In genomic region chr14:98233656-98234055, GRCh38 we compare ENCODE assay signal across 32 cellular contexts.
A peak's percentile ranks its signal among the peaks of the same experiment; 100 is the strongest.
DNase-seq lines count a peak whose midpoint lies in the region; ATAC-seq, FAIRE-seq and TF ChIP-seq lines count a peak whose summit lies in the region.
"Had no signal": no experiment of that assay in that cellular context is flagged by ENCODE, and none has a peak within 500 bp of the region (broad histone marks: within the 10 kb centered on the region; RNA-seq: fewer than 3 reads in every experiment).

No MANE protein-coding gene starts in this region.

- peak; percentile 90 for FAIRE-seq in keratinocyte (lab: Jason Lieb, UNC)
- FAIRE-seq: endometrium had no signal

- H3K27ac ChIP-seq in GM23338 (ENCODE audit: low read depth) = no peak overlapping the region
- peak overlapping the region; percentile 79 for H3K27ac ChIP-seq in mammary epithelial cell (ENCODE audit: insufficient read depth, low read depth, low read length)
- H3K27ac ChIP-seq in keratinocyte (ENCODE audit: control insufficient read depth, insufficient read depth, low read length) = peak overlapping the region; percentile 69
- H3K27ac ChIP-seq: body of pancreas, C4-2B, prostate gland, tibial artery, vagina had no signal

- H3K9me2 ChIP-seq in GM23338 (ENCODE audit: insufficient read depth) = no peaks in the 10 kb centered on the region

- 29% methylated on average over 6 of the region's 6 CpGs for WGBS in mammary epithelial cell (ENCODE audit: low coverage, missing lambda C conversion rate)

- H3F3A ChIP-seq in GM23338 (replicated peaks; ENCODE audit: low read depth) = no peaks in the 10 kb centered on the region

- no peak overlapping the region for H3K4me2 ChIP-seq in GM23338
- peak overlapping the region; percentile 28 for H3K4me2 ChIP-seq in mammary epithelial cell (ENCODE audit: insufficient read depth, low read depth, low read length)
- H3K4me2 ChIP-seq in keratinocyte (ENCODE audit: control insufficient read depth, extremely low read depth, insufficient read depth, low read depth, low read length) = peak overlapping the region; percentile 55

- H3K79me2 ChIP-seq in GM23338 (replicated peaks; ENCODE audit: insufficient read depth) (no peaks in the 10 kb centered on the region), mammary epithelial cell (ENCODE audit: insufficient read depth, low read length) (no peaks in the 10 kb centered on the region), keratinocyte (ENCODE audit: control insufficient read depth, insufficient read depth, low read length) (no peaks in the 10 kb centered on the region)

- no peaks in the 10 kb centered on the region for H3K9me1 ChIP-seq in keratinocyte (ENCODE audit: control insufficient read depth, extremely low read depth, insufficient read depth, low read length)

- H3K9me3 Mint-ChIP-seq in activated CD4-positive, alpha-beta T cell treated with anti-CD3 and anti-CD28 coated beads for 36 hours (ENCODE audit: low read depth) = peaks cover 5% of the 10 kb centered on the region
- peaks cover 24% of the 10 kb centered on the region for H3K9me3 Mint-ChIP-seq in GM23338
- H3K9me3 Mint-ChIP-seq: immature natural killer cell had no signal

- peaks cover 75% of the 10 kb centered on the region for H3K4me1 Mint-ChIP-seq in activated CD4-positive, alpha-beta T cell treated with anti-CD3 and anti-CD28 coated beads for 36 hours
- peaks cover 6% of the 10 kb centered on the region; the same call in 2 of the 3 replicates for H3K4me1 Mint-ChIP-seq in GM23338
- H3K4me1 Mint-ChIP-seq: immature natural killer cell, memory B cell had no signal

- POLR2A ChIA-PET in activated CD4-positive, alpha-beta T cell treated with anti-CD3 and anti-CD28 coated beads for 36 hours (lab: Charles Lee) = no interaction called here

- H3K4me3 Mint-ChIP-seq in activated CD4-positive, alpha-beta T cell treated with anti-CD3 and anti-CD28 coated beads for 36 hours = no peak overlapping the region
- H3K4me3 Mint-ChIP-seq in GM23338 = no peak overlapping the region
- H3K4me3 Mint-ChIP-seq: immature natural killer cell, memory B cell had no signal

- CTCF ChIA-PET in activated CD4-positive, alpha-beta T cell treated with anti-CD3 and anti-CD28 coated beads for 36 hours (lab: Charles Lee) = interaction anchor here (0.7 to 1.2 kb wide), 2 partner anchors 32 to 117 kb away, joined by 3 read pairs; no protein-coding TSS in a partner anchor
- CTCF ChIA-PET in mammary epithelial cell (lab: Charles Lee; ENCODE audit: low non-redundant PET) = no interaction called here

- peak overlapping the region; percentile 82 for H3K27ac Mint-ChIP-seq in activated CD4-positive, alpha-beta T cell treated with anti-CD3 and anti-CD28 coated beads for 36 hours
- H3K27ac Mint-ChIP-seq in GM23338 = peak overlapping the region; percentile 11; the same call in 1 of the 2 replicates
- H3K27ac Mint-ChIP-seq: immature natural killer cell, memory B cell had no signal

- H3K4me1 ChIP-seq in GM23338 (ENCODE audit: insufficient read depth) (no peaks in the 10 kb centered on the region), mammary epithelial cell (ENCODE audit: insufficient read depth, low read length) (peaks cover 12% of the 10 kb centered on the region), keratinocyte (ENCODE audit: control insufficient read depth, extremely low read depth, insufficient read depth, low read length) (peaks cover 12% of the 10 kb centered on the region)
- H3K4me1 ChIP-seq: body of pancreas, prostate gland, tibial artery, vagina had no signal

- no peaks in the 10 kb centered on the region for H3K9me3 ChIP-seq in mammary epithelial cell (replicated peaks; ENCODE audit: insufficient read depth, low read length)
- no peaks in the 10 kb centered on the region for H3K9me3 ChIP-seq in keratinocyte (ENCODE audit: control insufficient read depth, low read depth, low read length)
- H3K9me3 ChIP-seq: body of pancreas, prostate gland, tibial artery, vagina had no signal

- H3K4me3 ChIP-seq in GM23338 = no peak overlapping the region
- no peak overlapping the region for H3K4me3 ChIP-seq in mammary epithelial cell (replicated peaks in 1 of 3; ENCODE audit: insufficient read depth in 1 of 3, low read depth in 2 of 3, low read length in 3 of 3)
- H3K4me3 ChIP-seq in keratinocyte (ENCODE audit: control insufficient read depth in 2 of 3, extremely low read depth in 1 of 3, insufficient read depth in 2 of 3, low read depth in 1 of 3, low read length in 3 of 3) = peak overlapping the region in 1 of 3 experiments; percentile 31
- H3K4me3 ChIP-seq: body of pancreas, prostate gland, tibial artery, vagina had no signal

- H3K36me3 ChIP-seq in GM23338 (ENCODE audit: insufficient read depth) (no peaks in the 10 kb centered on the region), mammary epithelial cell (ENCODE audit: insufficient read depth, low read length) (no peaks in the 10 kb centered on the region), keratinocyte (ENCODE audit: control insufficient read depth in 2 of 2, extremely low read depth in 1 of 2, insufficient read depth in 2 of 2, low read length in 2 of 2) (no peaks in the 10 kb centered on the region)
- H3K36me3 ChIP-seq: prostate gland, tibial artery, vagina had no signal

- H3K27me3 Mint-ChIP-seq in activated CD4-positive, alpha-beta T cell treated with anti-CD3 and anti-CD28 coated beads for 36 hours = no peaks in the 10 kb centered on the region
- peaks cover 2% of the 10 kb centered on the region for H3K27me3 Mint-ChIP-seq in GM23338 (ENCODE audit: insufficient read depth, low read depth, poor library complexity)
- H3K27me3 Mint-ChIP-seq: memory B cell had no signal

- BruUV-seq in mammary epithelial cell (replicated peaks; lab: Mats Ljungman, UMichigan) = TSS peak; percentile 86

- H3K9ac ChIP-seq in mammary epithelial cell (ENCODE audit: insufficient read depth, low read length) (peak overlapping the region; percentile 14), keratinocyte (ENCODE audit: control insufficient read depth, extremely low read depth, insufficient read depth, low read length) (peak overlapping the region; percentile 13)

- intact Hi-C loops in activated CD4-positive, alpha-beta T cell treated with anti-CD3 and anti-CD28 coated beads for 36 hours (cut with DNase I, micrococcal nuclease) = loop anchor here (1.0 to 10.0 kb wide), 7 partner anchors 14 to 776 kb away; no protein-coding TSS in a partner anchor
- intact Hi-C loops in mammary epithelial cell (cut with micrococcal nuclease) (no loop called here), head of caudate nucleus (cut with DNase I) (no loop called here)

- ATAC-seq in activated CD4-positive, alpha-beta T cell treated with anti-CD3 and anti-CD28 coated beads for 36 hours = no peak
- ATAC-seq in GM23338 (peak; percentile 59), HG03039 (IDR thresholded peaks at IDR 0.05; ENCODE audit: unreplicated experiment) (no peak)
- ATAC-seq: body of pancreas, HCT116, sciatic nerve had no signal

- DNase-seq in activated CD4-positive, alpha-beta T cell treated with anti-CD3 and anti-CD28 coated beads for 36 hours = no peak
- no peak for DNase-seq in activated CD4-positive, alpha-beta T cell treated with anti-CD3 and anti-CD28 coated beads, Interleukin-2, amount 50 U/mL, for 48 hours
- DNase-seq in GM23338 (ENCODE audit: low spot score) = peak; percentile 11
- peak; percentile 32 for DNase-seq in mammary epithelial cell
- DNase-seq in keratinocyte (ENCODE audit: low read depth, low spot score) = no peak
- no peak for DNase-seq in head of caudate nucleus
- no peak for DNase-seq in DMS 273 treated with DMSO at 0.1 percent for 48 hours (lab: John Stamatoyannopoulos, UW)
- DNase-seq: activated CD4-positive, alpha-beta T cell treated with anti-CD3 and anti-CD28 coated beads for 4 hours; body of pancreas; cerebellar nuclear complex; DMS79; GF-D8; hippocampal formation; immature natural killer cell; Kasumi-1; MV-4-11; NCI-H1436; NCI-H2081; NCI-H446 treated with DMSO at 0.1 percent for 48 hours; NCI-H774; stimulated activated CD4-positive, alpha-beta T cell treated with anti-CD3 and anti-CD28 coated beads, Interleukin-12 subunit alpha, Interleukin-12 subunit beta, amount 100 ng/mL, for 4 hours; stimulated activated CD4-positive, alpha-beta T cell treated with anti-CD3 and anti-CD28 coated beads, Interleukin-2, amount 100 ng/mL, for 48 hours; T-helper 9 cell; tibial artery had no signal

- dilution Hi-C loops in mammary epithelial cell (cut with HindIII; ENCODE audit: low sequenced_read_pairs) (no loop called here), keratinocyte (cut with MboI; ENCODE audit: extremely low pct_ligation_motif_present, low sequenced_read_pairs) (no loop called here)

- H2AFZ ChIP-seq in GM23338 (peak overlapping the region; percentile 67; the same call in 1 of the 2 replicates), mammary epithelial cell (ENCODE audit: low read depth, low read length) (peak overlapping the region; percentile 91), keratinocyte (ENCODE audit: control insufficient read depth, low read length) (peak overlapping the region; percentile 27)

- H3K36me3 Mint-ChIP-seq in activated CD4-positive, alpha-beta T cell treated with anti-CD3 and anti-CD28 coated beads for 36 hours (ENCODE audit: low read depth) = peaks cover 19% of the 10 kb centered on the region
- H3K36me3 Mint-ChIP-seq in GM23338 (ENCODE audit: low read depth) = peaks cover 10% of the 10 kb centered on the region
- H3K36me3 Mint-ChIP-seq: immature natural killer cell, memory B cell had no signal

- H3K27me3 ChIP-seq in GM23338 (ENCODE audit: insufficient read depth) = no peaks in the 10 kb centered on the region
- H3K27me3 ChIP-seq in mammary epithelial cell (ENCODE audit: insufficient read depth, low read length) = no peaks in the 10 kb centered on the region
- no peaks in the 10 kb centered on the region for H3K27me3 ChIP-seq in keratinocyte (ENCODE audit: control insufficient read depth, extremely low read depth, insufficient read depth, low read length)
- H3K27me3 ChIP-seq: body of pancreas, tibial artery, vagina had no signal

- in situ Hi-C loops in mammary epithelial cell (cut with MboI; ENCODE audit: low sequenced_read_pairs in 2 of 2) = no loop called here

- H4K20me1 ChIP-seq in GM23338 (replicated peaks; ENCODE audit: insufficient read depth) (no peaks in the 10 kb centered on the region), mammary epithelial cell (ENCODE audit: insufficient read depth, low read length) (no peaks in the 10 kb centered on the region), keratinocyte (ENCODE audit: control insufficient read depth, extremely low read depth, insufficient read depth, low read length) (no peaks in the 10 kb centered on the region)

- TF ChIP-seq CTCF in GM23338 (conservative IDR thresholded peaks at IDR 0.05; ENCODE audit: low read depth in 2 of 2) (no peak), mammary epithelial cell (conservative IDR thresholded peaks at IDR 0.05 in 1 of 2, IDR thresholded peaks at IDR 0.05 in 1 of 2; ENCODE audit: extremely low read depth in 1 of 2, insufficient read depth in 1 of 2, low read depth in 1 of 2, low read length in 2 of 2) (no peak), keratinocyte (optimal IDR thresholded peaks at IDR 0.05 in 1 of 3, IDR thresholded peaks at IDR 0.05 in 1 of 3, conservative IDR thresholded peaks at IDR 0.05 in 1 of 3; ENCODE audit: extremely low read depth in 1 of 3, insufficient read depth in 2 of 3, low read length in 3 of 3) (no peak)

Comparison
In these comparisons a context has a peak if more than half of its experiments do, and no peak if none do; other contexts are left out.
1. DNase-seq: peak in GM23338 (single experiment) and mammary epithelial cell (single experiment); none in activated CD4-positive, alpha-beta T cell treated with anti-CD3 and anti-CD28 coated beads for 36 hours (single experiment), activated CD4-positive, alpha-beta T cell treated with anti-CD3 and anti-CD28 coated beads, Interleukin-2, amount 50 U/mL, for 48 hours (0 of 2), keratinocyte (single experiment), head of caudate nucleus (0 of 42) and DMS 273 treated with DMSO at 0.1 percent for 48 hours (single experiment).
2. H2AFZ ChIP-seq: peak in every context shown above with its lines; median percentile 91 in mammary epithelial cell; 67 in GM23338; 27 in keratinocyte.
3. intact Hi-C loops: an anchor here in activated CD4-positive, alpha-beta T cell treated with anti-CD3 and anti-CD28 coated beads for 36 hours (1.0 to 10.0 kb wide); none called in mammary epithelial cell and head of caudate nucleus.